9 cellular contexts compared by ENCODE assay signal in genomic region chr2:98280376-98281102, GRCh38.
DNase-seq lines count a peak whose midpoint lies in the region; ATAC-seq, FAIRE-seq and TF ChIP-seq lines count a peak whose summit lies in the region.
"Had no signal": no experiment of that assay in that cellular context is flagged by ENCODE, and none has a peak within 500 bp of the region (broad histone marks: within the 10 kb centered on the region; RNA-seq: fewer than 3 reads in every experiment).

No MANE protein-coding gene starts in this region.

- FAIRE-seq in endothelial cell of umbilical vein (lab: Jason Lieb, UNC) (peak; percentile 56), GM12892 (lab: Jason Lieb, UNC) (no peak)

- CTCF ChIA-PET in Caco-2 (lab: Charles Lee) (no interaction called here), endothelial cell of umbilical vein (lab: Charles Lee) (interaction anchor here (3.9 kb wide), 1 partner anchor 11 kb away, joined by 24 read pairs; no protein-coding TSS in a partner anchor)

- no peak for DNase-seq in Caco-2
- DNase-seq in endothelial cell of umbilical vein (ENCODE audit: low read depth, low spot score), result peak; percentile 37
- peak; percentile 60 for DNase-seq in mesenteric fat pad (ENCODE audit: low spot score)
- no peak for DNase-seq in GM12892 (ENCODE audit: insufficient read length)
- DNase-seq in sigmoid colon, result no peak
- DNase-seq in suprapubic skin (ENCODE audit: low spot score in 2 of 2), result no peak
- DNase-seq: H7 had no signal

- no peak overlapping the region for H3K9ac ChIP-seq in endothelial cell of umbilical vein (replicated peaks; ENCODE audit: extremely low read depth, insufficient read depth, low read length)

- dilution Hi-C loops in endothelial cell of umbilical vein (cut with MboI; ENCODE audit: extremely low pct_ligation_motif_present, low sequenced_read_pairs), result no loop called here

- H3K9me3 Mint-ChIP-seq in Caco-2 (ENCODE audit: unreplicated experiment), result peaks cover 9% of the 10 kb centered on the region

- peak; percentile 64 for ATAC-seq in HG02763 (IDR thresholded peaks at IDR 0.05; ENCODE audit: unreplicated experiment)
- no peak for ATAC-seq in GM18520 (IDR thresholded peaks at IDR 0.05; ENCODE audit: unreplicated experiment)

- no TSS peak for BruUV-seq in Caco-2 (replicated peaks; lab: Mats Ljungman, UMichigan)
- no TSS peak for BruUV-seq in endothelial cell of umbilical vein (replicated peaks; lab: Mats Ljungman, UMichigan)

- POLR2A ChIA-PET in Caco-2 (lab: Charles Lee), result no interaction called here
- POLR2A ChIA-PET in endothelial cell of umbilical vein (lab: Charles Lee), result no interaction called here

- H3K36me3 Mint-ChIP-seq in Caco-2 (ENCODE audit: insufficient read depth, unreplicated experiment), result no peaks in the 10 kb centered on the region

- no peaks in the 10 kb centered on the region for H3K9me1 ChIP-seq in endothelial cell of umbilical vein (replicated peaks; ENCODE audit: control insufficient read depth, extremely low read depth, insufficient read depth, low read length)

- H3K27ac ChIP-seq in endothelial cell of umbilical vein (ENCODE audit: insufficient read depth, low read depth, low read length) (no peak overlapping the region), sigmoid colon (peak overlapping the region in 1 of 4 donors; percentile 20), suprapubic skin (no peak overlapping the region)

- H3K4me3 ChIP-seq in Caco-2 (ENCODE audit: low read depth, low read length) (no peak overlapping the region), endothelial cell of umbilical vein (replicated peaks in 1 of 3; ENCODE audit: insufficient read depth in 1 of 3, low read depth in 1 of 3, low read length in 3 of 3) (no peak overlapping the region), sigmoid colon (no peak overlapping the region), suprapubic skin (no peak overlapping the region)

- H3K27me3 ChIP-seq in Caco-2 (replicated peaks; ENCODE audit: control insufficient read depth, insufficient read depth, low read length), result no peaks in the 10 kb centered on the region
- H3K27me3 ChIP-seq in endothelial cell of umbilical vein (ENCODE audit: control insufficient read depth in 2 of 2, insufficient read depth in 2 of 2, low read length in 2 of 2), result peaks cover 17 to 26% of the 10 kb centered on the region in 2 experiments
- no peaks in the 10 kb centered on the region for H3K27me3 ChIP-seq in sigmoid colon
- H3K27me3 ChIP-seq in suprapubic skin, result peaks cover 28% of the 10 kb centered on the region

- intact Hi-C loops in Caco-2 (cut with micrococcal nuclease; ENCODE audit: unreplicated experiment), result no loop called here
- intact Hi-C loops in endothelial cell of umbilical vein (cut with micrococcal nuclease), result no loop called here
- intact Hi-C loops in sigmoid colon (cut with DNase I), result no loop called here

- TF ChIP-seq CTCF in Caco-2 (IDR thresholded peaks at IDR 0.05; ENCODE audit: insufficient read depth in 1 of 2, low read depth in 1 of 2, low read length in 1 of 2, severe bottlenecking in 1 of 2, unreplicated experiment in 1 of 2) (no peak), endothelial cell of umbilical vein (IDR thresholded peaks at IDR 0.05; ENCODE audit: extremely low read depth in 1 of 2, insufficient read depth in 1 of 2, low read depth in 1 of 2, low read length in 2 of 2) (no peak), sigmoid colon (IDR thresholded peaks at IDR 0.05) (no peak), suprapubic skin (IDR thresholded peaks at IDR 0.05) (no peak)

- TF ChIP-seq POLR2A in endothelial cell of umbilical vein (IDR thresholded peaks at IDR 0.05; ENCODE audit: low read depth, low read length), result no peak
- TF ChIP-seq POLR2A in GM12892 (IDR thresholded peaks at IDR 0.05; ENCODE audit: low read depth, low read length), result no peak
- no peak for TF ChIP-seq POLR2A in sigmoid colon (IDR thresholded peaks at IDR 0.05)
- TF ChIP-seq POLR2A in suprapubic skin (IDR thresholded peaks at IDR 0.05), result no peak

- no peak overlapping the region for H3K4me3 Mint-ChIP-seq in Caco-2 (ENCODE audit: unreplicated experiment)

- H2AFZ ChIP-seq in endothelial cell of umbilical vein (ENCODE audit: low read depth, low read length), result no peak overlapping the region

- no peak overlapping the region for H3K4me2 ChIP-seq in endothelial cell of umbilical vein (ENCODE audit: insufficient read depth, low read length)

- peaks cover 10% of the 10 kb centered on the region for H3K4me1 Mint-ChIP-seq in Caco-2 (ENCODE audit: low read depth, unreplicated experiment)

- no peaks in the 10 kb centered on the region for H3K27me3 Mint-ChIP-seq in Caco-2 (ENCODE audit: insufficient read depth, unreplicated experiment)

- peaks cover 15% of the 10 kb centered on the region; the same call in 1 of the 2 replicates for H3K4me1 ChIP-seq in Caco-2
- peaks cover 3% of the 10 kb centered on the region for H3K4me1 ChIP-seq in endothelial cell of umbilical vein (ENCODE audit: control insufficient read depth, extremely low read depth, insufficient read depth, low read length)
- H3K4me1 ChIP-seq in sigmoid colon, result no peaks in the 10 kb centered on the region
- no peaks in the 10 kb centered on the region for H3K4me1 ChIP-seq in suprapubic skin

- H4K20me1 ChIP-seq in endothelial cell of umbilical vein (replicated peaks; ENCODE audit: control insufficient read depth, extremely low read depth, insufficient read depth, low read length), result no peaks in the 10 kb centered on the region

- no peaks in the 10 kb centered on the region for H3K79me2 ChIP-seq in endothelial cell of umbilical vein (ENCODE audit: control insufficient read depth, insufficient read depth, low read length)

- H3K36me3 ChIP-seq in Caco-2 (ENCODE audit: control insufficient read depth, insufficient read depth, low read length) (no peaks in the 10 kb centered on the region), endothelial cell of umbilical vein (ENCODE audit: control insufficient read depth in 2 of 2, extremely low read depth in 1 of 2, insufficient read depth in 2 of 2, low read length in 2 of 2) (no peaks in the 10 kb centered on the region), sigmoid colon (no peaks in the 10 kb centered on the region), suprapubic skin (no peaks in the 10 kb centered on the region)

- no peak for TF ChIP-seq EP300 in sigmoid colon (IDR thresholded peaks at IDR 0.05)
- no peak for TF ChIP-seq EP300 in suprapubic skin (IDR thresholded peaks at IDR 0.05)

- 9 to 42% methylated on average over 18 of the region's 18 CpGs for WGBS in sigmoid colon, 2 donors
- 32% methylated on average over 18 of the region's 18 CpGs for WGBS in suprapubic skin

- peak overlapping the region; percentile 55 for H3K27ac Mint-ChIP-seq in Caco-2 (ENCODE audit: unreplicated experiment)

- H3K9me3 ChIP-seq in Caco-2, result peaks cover 6% of the 10 kb centered on the region; the same call in 1 of the 2 replicates
- no peaks in the 10 kb centered on the region for H3K9me3 ChIP-seq in endothelial cell of umbilical vein (replicated peaks; ENCODE audit: control insufficient read depth, insufficient read depth, low read length)
- no peaks in the 10 kb centered on the region for H3K9me3 ChIP-seq in sigmoid colon
- no peaks in the 10 kb centered on the region for H3K9me3 ChIP-seq in suprapubic skin

TF ChIP-seq in endothelial cell of umbilical vein, 7 proteins besides CTCF, POLR2A, EP300 and RAD21:
- TF ChIP-seq FOS (IDR thresholded peaks at IDR 0.05; ENCODE audit: borderline replicate concordance, insufficient read depth, low read length) (no peak), GATA2 (IDR thresholded peaks at IDR 0.05; ENCODE audit: insufficient read depth, insufficient read length, low read depth, low read length) (no peak), POLR2AphosphoS5 (IDR thresholded peaks at IDR 0.05; ENCODE audit: insufficient read depth, low read depth, low read length) (no peak), MYC (IDR thresholded peaks at IDR 0.05; ENCODE audit: low read depth, low read length) (no peak), JUN (IDR thresholded peaks at IDR 0.05; ENCODE audit: borderline replicate concordance, insufficient read depth, insufficient read length, low read depth) (no peak), MAX (IDR thresholded peaks at IDR 0.05; ENCODE audit: insufficient read depth, insufficient read length) (no peak), EZH2 (IDR thresholded peaks at IDR 0.05; ENCODE audit: borderline replicate concordance, low read depth, low read length, severe bottlenecking) (no peak)

Comparison
In these comparisons a context has a peak if more than half of its experiments do, and no peak if none do; other contexts are left out.
1. DNase-seq: peak in endothelial cell of umbilical vein (single experiment) and mesenteric fat pad (single experiment); none in Caco-2 (0 of 2), GM12892 (single experiment), sigmoid colon (single experiment) and suprapubic skin (0 of 2).